ENCODE assay signal across 17 cellular contexts in genomic region chr20:54227241-54227640, GRCh38. TPM values are rescaled to one million over a fixed set of nuclear protein-coding genes. Genes with fewer than 3 reads are reported as not detected.
DNase-seq lines count a peak whose midpoint lies in the region; ATAC-seq, FAIRE-seq and TF ChIP-seq lines count a peak whose summit lies in the region.
"Had no signal": no experiment of that assay in that cellular context is flagged by ENCODE, and none has a peak within 500 bp of the region (broad histone marks: within the 10 kb centered on the region; RNA-seq: fewer than 3 reads in every experiment).

No MANE protein-coding gene starts in this region.

- peak; percentile 88 for ATAC-seq in GM21737 (IDR thresholded peaks at IDR 0.05; ENCODE audit: unreplicated experiment)
- peak; percentile 91 for ATAC-seq in HG03139 (IDR thresholded peaks at IDR 0.05; ENCODE audit: unreplicated experiment)
- ATAC-seq in stimulated activated memory B cell treated with anti-CD40 and anti-IgM and Interleukin-4, amounts not matched to agents 10 μg/mL and 1 μg/mL and 100 μg/mL, for 72 hours: peak; percentile 76
- no peak for ATAC-seq in HG03045 (IDR thresholded peaks at IDR 0.05; ENCODE audit: unreplicated experiment)
- ATAC-seq: activated CD4-positive, alpha-beta T cell treated with anti-CD3 and anti-CD28 coated beads for 36 hours; activated T-helper 17 cell treated with anti-CD3 and anti-CD28 coated beads, Interleukin-2, amount 50 U/mL, for 72 hours; naive thymus-derived CD8-positive, alpha-beta T cell; sciatic nerve had no signal

- TF ChIP-seq CTCF in BE2C (IDR thresholded peaks at IDR 0.05; ENCODE audit: low read depth, low read length) (no peak), WERI-Rb-1 (IDR thresholded peaks at IDR 0.05; ENCODE audit: low read depth, low read length) (no peak)

- no peaks in the 10 kb centered on the region for H3K9me3 ChIP-seq in BE2C
- no peaks in the 10 kb centered on the region for H3K9me3 ChIP-seq in WERI-Rb-1 (ENCODE audit: severe bottlenecking)
- H3K9me3 ChIP-seq: testis had no signal

- no peaks in the 10 kb centered on the region for H3K27me3 Mint-ChIP-seq in stimulated activated memory B cell treated with anti-CD40 and anti-IgM and Interleukin-4, amounts not matched to agents 10 μg/mL and 1 μg/mL and 100 μg/mL, for 72 hours
- H3K27me3 Mint-ChIP-seq: activated CD4-positive, alpha-beta T cell treated with anti-CD3 and anti-CD28 coated beads for 36 hours had no signal

- peaks cover 12% of the 10 kb centered on the region for H3K36me3 Mint-ChIP-seq in stimulated activated memory B cell treated with anti-CD40 and anti-IgM and Interleukin-4, amounts not matched to agents 10 μg/mL and 1 μg/mL and 100 μg/mL, for 72 hours

- peak overlapping the region; percentile 43 for H3K27ac Mint-ChIP-seq in stimulated activated memory B cell treated with anti-CD40 and anti-IgM and Interleukin-4, amounts not matched to agents 10 μg/mL and 1 μg/mL and 100 μg/mL, for 72 hours
- H3K27ac Mint-ChIP-seq: activated CD4-positive, alpha-beta T cell treated with anti-CD3 and anti-CD28 coated beads for 36 hours; activated T-helper 17 cell treated with anti-CD3 and anti-CD28 coated beads, Interleukin-2, amount 50 U/mL, for 72 hours; H9 had no signal

- H3K4me1 Mint-ChIP-seq in stimulated activated memory B cell treated with anti-CD40 and anti-IgM and Interleukin-4, amounts not matched to agents 10 μg/mL and 1 μg/mL and 100 μg/mL, for 72 hours: peaks cover 13% of the 10 kb centered on the region
- H3K4me1 Mint-ChIP-seq: activated T-helper 17 cell treated with anti-CD3 and anti-CD28 coated beads, Interleukin-2, amount 50 U/mL, for 72 hours had no signal

- no peaks in the 10 kb centered on the region for H3K4me1 ChIP-seq in BE2C

- H3K4me3 Mint-ChIP-seq in stimulated activated memory B cell treated with anti-CD40 and anti-IgM and Interleukin-4, amounts not matched to agents 10 μg/mL and 1 μg/mL and 100 μg/mL, for 72 hours: no peak overlapping the region
- H3K4me3 Mint-ChIP-seq: activated CD4-positive, alpha-beta T cell treated with anti-CD3 and anti-CD28 coated beads for 36 hours; activated T-helper 17 cell treated with anti-CD3 and anti-CD28 coated beads, Interleukin-2, amount 50 U/mL, for 72 hours; H9; naive thymus-derived CD8-positive, alpha-beta T cell had no signal

- no peaks in the 10 kb centered on the region for H3K27me3 ChIP-seq in BE2C
- H3K27me3 ChIP-seq in WERI-Rb-1 (ENCODE audit: insufficient read depth, low read depth, severe bottlenecking): peaks cover 49% of the 10 kb centered on the region
- H3K27me3 ChIP-seq: testis had no signal

- peaks cover 11% of the 10 kb centered on the region for H3K9me3 Mint-ChIP-seq in stimulated activated memory B cell treated with anti-CD40 and anti-IgM and Interleukin-4, amounts not matched to agents 10 μg/mL and 1 μg/mL and 100 μg/mL, for 72 hours
- H3K9me3 Mint-ChIP-seq: H9 had no signal

- H3K36me3 ChIP-seq in BE2C: no peaks in the 10 kb centered on the region
- H3K36me3 ChIP-seq in WERI-Rb-1: no peaks in the 10 kb centered on the region

- FAIRE-seq in GM19239 (lab: Jason Lieb, UNC): no peak

- no peak overlapping the region for H3K27ac ChIP-seq in WERI-Rb-1
- H3K27ac ChIP-seq: testis had no signal

- DNase-seq in GM19239 (ENCODE audit: insufficient read length, low spot score): peak; percentile 16
- DNase-seq in BE2C: no peak
- DNase-seq in WERI-Rb-1: no peak
- DNase-seq: activated CD4-positive, alpha-beta T cell treated with anti-CD3 and anti-CD28 coated beads for 36 hours; COR-L47; H9; IMR-90; naive thymus-derived CD8-positive, alpha-beta T cell; NCI-H2029; SW 1271; testis had no signal

- H3K4me3 ChIP-seq in BE2C (ENCODE audit: low read depth, low read length) (no peak overlapping the region), WERI-Rb-1 (ENCODE audit: low read depth, low read length) (no peak overlapping the region)
- H3K4me3 ChIP-seq: testis had no signal

RNA-seq across cellular contexts. Expression of gene PFDN4, which starts 19.4 kb away (rescaled TPM):
- polyA plus RNA-seq in BE2C (2012; ENCODE audit: insufficient read depth, insufficient read length, low read depth): 52.2 TPM

RNA-seq across cellular contexts. Expression of gene CYP24A1, which starts 53.5 kb away (rescaled TPM):
- not detected for polyA plus RNA-seq in BE2C (2012; ENCODE audit: insufficient read depth, insufficient read length, low read depth)
- polyA plus RNA-seq: IMR-90; naive thymus-derived CD8-positive, alpha-beta T cell had no signal
